17 cellular contexts compared by ENCODE assay signal in genomic region chr22:42752912-42753311, GRCh38. TPM values are rescaled to one million over a fixed set of nuclear protein-coding genes. Genes with fewer than 3 reads are reported as not detected.
DNase-seq lines count a peak whose midpoint lies in the region; ATAC-seq and TF ChIP-seq lines count a peak whose summit lies in the region.
"Had no signal": no experiment of that assay in that cellular context is flagged by ENCODE, and none has a peak within 500 bp of the region (broad histone marks: within the 10 kb centered on the region; RNA-seq: fewer than 3 reads in every experiment).

No MANE protein-coding gene starts in this region.

- no peaks in the 10 kb centered on the region for H3K36me3 ChIP-seq in lower lobe of right lung
- H3K36me3 ChIP-seq in thymus (ENCODE audit: control insufficient read depth, insufficient read depth), result no peaks in the 10 kb centered on the region
- H3K36me3 ChIP-seq in Karpas-422 (ENCODE audit: insufficient read depth, low read length), result no peaks in the 10 kb centered on the region

- H3K9me2 ChIP-seq in Karpas-422 (replicated peaks; ENCODE audit: insufficient read depth, low read length), result no peaks in the 10 kb centered on the region

- 95% methylated on average over 7 of the region's 7 CpGs for WGBS in thymus

- H3K27ac ChIP-seq in lower lobe of right lung (peak overlapping the region; percentile 59), thymus (ENCODE audit: low read depth) (peak overlapping the region; percentile 15), Karpas-422 (ENCODE audit: low read length) (no peak overlapping the region)

- no peak for ATAC-seq in lower lobe of right lung
- ATAC-seq in GM19035 (IDR thresholded peaks at IDR 0.05; ENCODE audit: unreplicated experiment), result no peak
- ATAC-seq: activated T-cell treated with anti-CD3 and anti-CD28 coated beads, Interleukin-2, amount 50 U/mL, for 72 hours; stimulated activated naive CD8-positive, alpha-beta T cell treated with anti-CD3 and anti-CD28 coated beads, Interleukin-15, amount 100 ng/mL, for 72 hours had no signal

- H3K4me3 ChIP-seq in cardiac fibroblast (replicated peaks in 1 of 2; ENCODE audit: low read depth in 2 of 2, low read length in 2 of 2), result no peak overlapping the region
- H3K4me3 ChIP-seq in lower lobe of right lung, result no peak overlapping the region
- H3K4me3 ChIP-seq in thymus (ENCODE audit: low read length), result no peak overlapping the region
- no peak overlapping the region for H3K4me3 ChIP-seq in Karpas-422 (ENCODE audit: low read length)

- in situ Hi-C loops in GM13976 (cut with MboI; ENCODE audit: low sequenced_read_pairs, unreplicated experiment), result no loop called here

- no peaks in the 10 kb centered on the region for H4K20me1 ChIP-seq in Karpas-422 (ENCODE audit: insufficient read depth, low read depth, low read length)

- H3K4me1 ChIP-seq in lower lobe of right lung (peaks cover 47% of the 10 kb centered on the region), thymus (ENCODE audit: control insufficient read depth, insufficient read depth, low read length) (no peaks in the 10 kb centered on the region), Karpas-422 (ENCODE audit: low read length) (peaks cover 7% of the 10 kb centered on the region)

- H3K4me2 ChIP-seq in Karpas-422 (ENCODE audit: low read depth, low read length, poor library complexity, severe bottlenecking), result no peak overlapping the region

- no peak overlapping the region for H2AFZ ChIP-seq in Karpas-422 (ENCODE audit: low read length)

- DNase-seq in GM13976 (ENCODE audit: low spot score) (peak; percentile 79), cardiac fibroblast (ENCODE audit: low read depth in 2 of 2) (peak; percentile 39 to 43), lower lobe of right lung (no peak), Karpas-422 (no peak), superior temporal gyrus (ENCODE audit: extremely low spot score) (no peak), HuH-7.5 (ENCODE audit: low spot score) (no peak)
- DNase-seq: activated CD4-positive, alpha-beta memory T cell treated with anti-CD3 and anti-CD28 coated beads for 36 hours; activated T-cell treated with anti-CD3 and anti-CD28 coated beads, Interleukin-2, amount 50 U/mL, for 72 hours; amniotic stem cell; C1 segment of cervical spinal cord; DMS79 treated with DMSO at 0.1 percent for 48 hours; NCI-H146; OCI-M1; stimulated activated naive CD8-positive, alpha-beta T cell treated with anti-CD3 and anti-CD28 coated beads, Interleukin-15, amount 100 ng/mL, for 72 hours; SW 1271 had no signal

- H3K27me3 ChIP-seq in lower lobe of right lung (ENCODE audit: low read depth) (no peaks in the 10 kb centered on the region), thymus (ENCODE audit: control insufficient read depth, insufficient read depth) (no peaks in the 10 kb centered on the region), Karpas-422 (ENCODE audit: low read length) (no peaks in the 10 kb centered on the region)

- TF ChIP-seq CTCF in GM13976 (IDR thresholded peaks at IDR 0.05; ENCODE audit: borderline replicate concordance, control extremely low read depth, extremely low read depth, insufficient read depth, missing control alignments), result no peak
- TF ChIP-seq CTCF in cardiac fibroblast (IDR thresholded peaks at IDR 0.05; ENCODE audit: low read depth, low read length), result no peak
- no peak for TF ChIP-seq CTCF in lower lobe of right lung (IDR thresholded peaks at IDR 0.05)

- H3K79me2 ChIP-seq in Karpas-422 (ENCODE audit: low read length), result no peaks in the 10 kb centered on the region

- no peak overlapping the region for H3K9ac ChIP-seq in Karpas-422 (ENCODE audit: low read length)

- intact Hi-C loops in lower lobe of right lung (cut with DNase I), result no loop called here

- no peaks in the 10 kb centered on the region for H3K9me3 ChIP-seq in lower lobe of right lung
- H3K9me3 ChIP-seq in thymus (ENCODE audit: control insufficient read depth), result no peaks in the 10 kb centered on the region
- H3K9me3 ChIP-seq in Karpas-422 (ENCODE audit: low read length), result no peaks in the 10 kb centered on the region

RNA-seq across cellular contexts. Expression of gene A4GALT, which starts 32.2 kb away (rescaled TPM):
- total RNA-seq in lower lobe of right lung, result 19.4 TPM
- polyA plus RNA-seq in thymus, result 20.9 TPM
- not detected in 2 replicates for total RNA-seq in Karpas-422 (2014; rRNA removed; shearing (Covaris generic); ENCODE audit: low replicate concordance)
- total RNA-seq: activated CD4-positive, alpha-beta memory T cell treated with anti-CD3 and anti-CD28 coated beads for 36 hours had no signal

Comparison
In these comparisons a context has a peak if more than half of its experiments do, and no peak if none do; other contexts are left out.
1. DNase-seq: peak in GM13976 (single experiment) and cardiac fibroblast (2 of 2); none in lower lobe of right lung (single experiment), Karpas-422 (single experiment), superior temporal gyrus (single experiment) and HuH-7.5 (single experiment).
2. RNA of gene A4GALT, which starts 32.2 kb away (total RNA-seq): 19.4 TPM in lower lobe of right lung (single experiment); not detected in Karpas-422; every median in the first group is over 10 times any median in the second.